ENCODE assay signal across 7 cellular contexts in the genomic region with DNA sequence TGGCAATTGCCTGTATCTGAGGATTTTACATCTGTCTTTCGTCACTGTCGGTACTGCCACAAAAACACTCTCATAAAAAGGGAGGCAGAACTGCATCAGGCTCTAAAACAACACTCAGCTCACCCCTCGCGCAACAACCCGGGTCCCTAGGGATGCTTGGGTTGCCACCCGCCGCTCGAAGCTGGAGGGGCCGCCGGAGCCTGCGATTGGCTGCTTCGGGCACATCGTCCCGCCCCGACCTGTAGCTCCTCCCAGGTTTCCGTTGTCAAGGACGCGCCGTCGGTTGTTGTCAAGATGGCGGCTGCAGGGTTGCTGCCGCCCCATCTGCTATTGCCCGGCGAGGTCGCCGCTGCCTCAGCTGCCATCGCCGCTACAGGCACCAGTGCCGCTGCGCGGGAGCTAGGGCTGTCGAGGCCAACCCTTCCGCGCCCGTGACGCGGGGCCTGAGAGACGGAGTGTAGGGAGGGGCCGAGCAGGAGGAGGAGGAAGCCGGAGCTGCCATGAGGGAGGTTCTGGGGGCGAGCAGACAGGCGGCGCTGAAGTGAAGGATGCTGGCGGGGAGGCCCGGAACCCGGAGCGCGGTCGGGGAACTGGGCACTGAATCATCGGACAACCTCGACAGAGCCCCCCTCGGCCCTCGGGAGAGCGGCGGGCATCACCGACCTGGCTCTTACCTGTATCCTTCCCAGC. TPM values are rescaled to one million over a fixed set of nuclear protein-coding genes. Genes with fewer than 3 reads are reported as not detected.
DNase-seq lines count a peak whose midpoint lies in the region; ATAC-seq and FAIRE-seq lines count a peak whose summit lies in the region.

A gene with protein sequence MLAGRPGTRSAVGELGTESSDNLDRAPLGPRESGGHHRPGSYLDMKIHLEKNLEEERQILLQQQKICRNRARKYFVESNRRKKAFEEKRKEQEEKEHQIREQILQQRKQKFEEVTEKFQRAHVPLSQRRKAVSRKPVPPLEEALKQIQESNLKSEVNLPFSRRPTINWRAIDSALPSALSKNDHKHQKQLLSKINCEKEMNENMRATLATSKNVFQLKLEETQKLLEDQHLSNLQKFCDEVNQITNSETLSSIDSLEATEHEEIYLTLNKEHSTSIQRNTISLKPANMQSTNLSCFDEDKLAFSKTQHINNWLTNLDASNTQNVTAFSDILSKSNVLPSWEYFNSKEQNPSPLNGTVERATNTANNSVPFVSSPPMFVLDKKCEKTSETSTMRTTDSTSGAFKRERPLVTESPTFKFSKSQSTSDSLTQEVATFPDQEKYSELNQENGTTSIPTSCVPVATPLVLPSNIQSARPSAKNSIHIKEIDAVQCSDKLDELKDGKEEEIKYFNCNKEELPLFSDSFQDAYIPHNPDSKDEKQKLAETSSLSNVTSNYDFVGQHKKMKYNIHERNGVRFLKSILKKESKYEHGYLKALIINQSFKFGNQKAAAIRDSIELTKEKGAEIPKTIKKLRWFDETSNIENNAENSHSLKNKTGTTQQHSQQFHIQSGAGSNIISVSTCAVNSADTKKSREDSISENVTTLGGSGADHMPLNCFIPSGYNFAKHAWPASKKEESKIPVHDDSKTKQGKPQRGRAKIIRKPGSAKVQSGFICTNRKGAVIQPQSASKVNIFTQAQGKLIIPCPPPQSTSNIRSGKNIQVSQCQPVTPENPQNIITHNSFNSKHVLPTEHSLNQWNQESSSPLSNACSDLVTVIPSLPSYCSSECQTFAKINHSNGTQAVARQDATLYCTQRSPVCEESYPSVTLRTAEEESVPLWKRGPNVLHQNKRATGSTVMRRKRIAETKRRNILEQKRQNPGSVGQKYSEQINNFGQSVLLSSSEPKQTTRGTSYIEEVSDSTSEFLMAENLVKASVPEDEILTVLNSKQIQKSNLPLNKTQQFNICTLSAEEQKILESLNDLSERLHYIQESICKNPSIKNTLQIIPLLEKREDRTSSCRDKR (plus strand): TSS at position 274 of the 690 bp plus-strand sequence. CDS start 275 bp downstream, at position 549.

- in situ Hi-C loops in T47D (cut with HindIII; ENCODE audit: low pct_unique_long_range_greater_than_20kb, low sequenced_read_pairs) = no loop called here

- peak within 1 kb of the TSS; percentile 79 for H3K27ac ChIP-seq in skeletal muscle tissue (ENCODE audit: low read depth, low read length)

- DNase-seq in GM18507 (ENCODE audit: extremely low spot score, insufficient read length, low read depth) = peak; percentile 86
- DNase-seq in NCI-H2081 (lab: John Stamatoyannopoulos, UW) = peak; percentile 89 to 92
- DNase-seq in UCSD-AML1 (lab: John Stamatoyannopoulos, UW; ENCODE audit: unreplicated experiment) = peak; percentile 76
- peak; percentile 88 to 95 for DNase-seq in T47D (ENCODE audit: low read depth in 1 of 2, low spot score in 1 of 2)

- H3K4me1 ChIP-seq in skeletal muscle tissue (ENCODE audit: control insufficient read depth in 3 of 3, insufficient read depth in 3 of 3, low read length in 3 of 3) = peaks cover 6 to 15% (median 8%) of the 10 kb centered on the region in 3 donors

- H3K36me3 ChIP-seq in skeletal muscle tissue (ENCODE audit: control insufficient read depth in 3 of 3, insufficient read depth in 3 of 3, low read length in 3 of 3) = no peaks in the 10 kb centered on the region

- FAIRE-seq in GM18507 (lab: Jason Lieb, UNC) = peak; percentile 80

- H3K9me3 ChIP-seq in iPS-18c (ENCODE audit: control insufficient read depth, insufficient read depth, low read length) (no peaks in the 10 kb centered on the region), skeletal muscle tissue (ENCODE audit: control insufficient read depth in 3 of 3, low read length in 3 of 3) (no peaks in the 10 kb centered on the region)

- ATAC-seq in HG03025 (IDR thresholded peaks at IDR 0.05; ENCODE audit: low FRiP score, unreplicated experiment) = peak; percentile 100

- H3K27me3 ChIP-seq in skeletal muscle tissue (ENCODE audit: control insufficient read depth in 3 of 3, insufficient read depth in 3 of 3, low read length in 3 of 3) = no peaks in the 10 kb centered on the region

- H3K4me3 ChIP-seq in iPS-18c (ENCODE audit: insufficient read depth, low read depth, low read length) (peak within 1 kb of the TSS; percentile 65), skeletal muscle tissue (ENCODE audit: low read length in 3 of 3) (peak within 1 kb of the TSS; percentile 79 to 95 (median 86))

- peak within 1 kb of the TSS; percentile 65 to 71 (median 69) for H3K9ac ChIP-seq in skeletal muscle tissue (ENCODE audit: low read depth in 1 of 3, low read length in 3 of 3)

RNA-seq across cellular contexts. Expression of the gene that starts here (rescaled TPM):
- 1.6 TPM for total RNA-seq in skeletal muscle tissue

Comparison
In these comparisons a context has a peak if more than half of its experiments do, and no peak if none do; other contexts are left out.
1. Peak in every context shown above with its lines: DNase-seq, ATAC-seq, H3K4me3 ChIP-seq and H3K27ac ChIP-seq.